ENCODE assay signal across 19 cellular contexts in the genomic region with DNA sequence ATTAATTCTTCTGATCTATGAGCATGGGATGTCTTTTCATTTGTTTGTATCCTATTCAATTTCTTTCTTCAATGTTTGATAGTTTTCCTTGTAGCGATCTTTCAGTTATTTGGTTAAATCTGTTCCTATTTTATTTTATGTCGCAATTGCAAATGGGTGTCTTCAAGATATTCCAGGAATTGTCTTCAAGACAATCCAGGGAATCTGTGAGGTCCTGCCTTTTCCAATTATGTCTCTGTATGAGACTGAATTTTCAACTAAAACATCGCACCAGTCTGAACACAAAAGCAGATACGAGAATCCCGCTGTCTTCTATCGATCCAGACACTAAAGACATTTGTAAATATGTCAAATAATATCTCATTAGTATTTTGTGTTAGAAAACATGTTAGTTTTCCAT.
DNase-seq lines count a peak whose midpoint lies in the region; ATAC-seq and TF ChIP-seq lines count a peak whose summit lies in the region.
"Had no signal": no experiment of that assay in that cellular context is flagged by ENCODE, and none has a peak within 500 bp of the region (broad histone marks: within the 10 kb centered on the region; RNA-seq: fewer than 3 reads in every experiment).

No MANE protein-coding gene starts in this region.

- no peak overlapping the region for H4K91ac ChIP-seq in mesenchymal stem cell (ENCODE audit: low read length)

- no peak overlapping the region for H3K4ac ChIP-seq in mesenchymal stem cell (ENCODE audit: low read depth in 1 of 2, low read length in 2 of 2)

- H3K4me1 ChIP-seq in GM23248 (ENCODE audit: insufficient read depth) (peaks cover 18% of the 10 kb centered on the region), adipocyte (ENCODE audit: control insufficient read depth, insufficient read depth, low read length) (peaks cover 19% of the 10 kb centered on the region), mesenchymal stem cell (ENCODE audit: control insufficient read depth, insufficient read depth, low read depth, low read length) (no peaks in the 10 kb centered on the region), GM23338 (ENCODE audit: insufficient read depth) (no peaks in the 10 kb centered on the region), smooth muscle cell (ENCODE audit: low read depth) (no peaks in the 10 kb centered on the region)
- H3K4me1 ChIP-seq: HAP-1 had no signal

- no peak overlapping the region for H2BK120ac ChIP-seq in mesenchymal stem cell (ENCODE audit: low read depth, low read length)

- no peak overlapping the region for H2AK5ac ChIP-seq in mesenchymal stem cell (ENCODE audit: low read length, severe bottlenecking)

- no peaks in the 10 kb centered on the region for H3K79me1 ChIP-seq in mesenchymal stem cell (replicated peaks; ENCODE audit: low read length, poor library complexity, severe bottlenecking)

- H3K9ac ChIP-seq in GM23248 (no peak overlapping the region), adipocyte (ENCODE audit: low read length) (peak overlapping the region; percentile 79), mesenchymal stem cell (ENCODE audit: low read length) (peak overlapping the region; percentile 87), smooth muscle cell (ENCODE audit: low read depth) (no peak overlapping the region)

- H3F3A ChIP-seq in GM23248 (ENCODE audit: insufficient read depth), result peaks cover 19% of the 10 kb centered on the region
- no peaks in the 10 kb centered on the region for H3F3A ChIP-seq in GM23338 (replicated peaks; ENCODE audit: low read depth)
- no peaks in the 10 kb centered on the region for H3F3A ChIP-seq in smooth muscle cell (ENCODE audit: low read depth)

- H3K79me2 ChIP-seq in GM23248 (ENCODE audit: insufficient read depth) (no peaks in the 10 kb centered on the region), GM23338 (replicated peaks; ENCODE audit: insufficient read depth) (no peaks in the 10 kb centered on the region), smooth muscle cell (ENCODE audit: low read depth) (no peaks in the 10 kb centered on the region)

- no peak overlapping the region for H3K18ac ChIP-seq in mesenchymal stem cell (ENCODE audit: low read depth in 1 of 2, low read length in 2 of 2)

- H3K9me3 ChIP-seq in GM23248 (ENCODE audit: low read depth) (no peaks in the 10 kb centered on the region), adipocyte (ENCODE audit: control insufficient read depth, low read length) (peaks cover 8% of the 10 kb centered on the region), mesenchymal stem cell (ENCODE audit: control insufficient read depth, low read length) (peaks cover 9% of the 10 kb centered on the region), smooth muscle cell (replicated peaks; ENCODE audit: low read depth) (no peaks in the 10 kb centered on the region)
- H3K9me3 ChIP-seq: HAP-1 had no signal

- no peak overlapping the region for H3K14ac ChIP-seq in mesenchymal stem cell (ENCODE audit: low read length in 2 of 2)

- ATAC-seq in GM23338 (no peak), GM18858 (IDR thresholded peaks at IDR 0.05; ENCODE audit: unreplicated experiment) (no peak)
- ATAC-seq: A549 had no signal

- no peak overlapping the region for H2BK15ac ChIP-seq in mesenchymal stem cell (ENCODE audit: low read depth, poor library complexity, severe bottlenecking)

- H3K4me2 ChIP-seq in GM23248 (ENCODE audit: unreplicated experiment), result no peak overlapping the region
- no peak overlapping the region for H3K4me2 ChIP-seq in mesenchymal stem cell (ENCODE audit: low read length, poor library complexity, severe bottlenecking)
- H3K4me2 ChIP-seq in GM23338, result no peak overlapping the region
- H3K4me2 ChIP-seq in smooth muscle cell, result no peak overlapping the region

- no peak overlapping the region for H4K8ac ChIP-seq in mesenchymal stem cell (ENCODE audit: low read length)

- no peaks in the 10 kb centered on the region for H3K27me3 ChIP-seq in GM23248 (replicated peaks; ENCODE audit: insufficient read depth)
- no peaks in the 10 kb centered on the region for H3K27me3 ChIP-seq in adipocyte (replicated peaks; ENCODE audit: control insufficient read depth, insufficient read depth, low read length)
- no peaks in the 10 kb centered on the region for H3K27me3 ChIP-seq in mesenchymal stem cell (ENCODE audit: control insufficient read depth in 1 of 2, insufficient read depth in 1 of 2, low read length in 2 of 2)
- no peaks in the 10 kb centered on the region for H3K27me3 ChIP-seq in GM23338 (ENCODE audit: insufficient read depth)
- no peaks in the 10 kb centered on the region for H3K27me3 ChIP-seq in smooth muscle cell (ENCODE audit: low read depth)

- peaks cover 3% of the 10 kb centered on the region; the same call in 1 of the 3 replicates for H3K9me3 Mint-ChIP-seq in GM23338

- H3K9me2 ChIP-seq in GM23248 (ENCODE audit: insufficient read depth) (no peaks in the 10 kb centered on the region), GM23338 (ENCODE audit: insufficient read depth) (peaks cover 10% of the 10 kb centered on the region; the same call in 1 of the 2 replicates)

- H4K20me1 ChIP-seq in GM23248 (ENCODE audit: insufficient read depth), result no peaks in the 10 kb centered on the region
- H4K20me1 ChIP-seq in GM23338 (replicated peaks; ENCODE audit: insufficient read depth), result no peaks in the 10 kb centered on the region
- H4K20me1 ChIP-seq in smooth muscle cell (ENCODE audit: low read depth), result no peaks in the 10 kb centered on the region

- H2BK5ac ChIP-seq in mesenchymal stem cell (ENCODE audit: low read depth, low read length, poor library complexity, severe bottlenecking), result no peak overlapping the region

- no peak overlapping the region for H3K4me3 Mint-ChIP-seq in GM23338
- H3K4me3 Mint-ChIP-seq: CD4-positive, alpha-beta memory T cell; HFFc6 had no signal

- no peak overlapping the region for H3K27ac ChIP-seq in GM23248
- H3K27ac ChIP-seq in mesenchymal stem cell (ENCODE audit: low read length, poor library complexity, severe bottlenecking), result no peak overlapping the region
- H3K27ac ChIP-seq in GM23338 (ENCODE audit: low read depth), result no peak overlapping the region
- H3K27ac ChIP-seq in smooth muscle cell (ENCODE audit: low read depth), result no peak overlapping the region

- no peak overlapping the region for H2BK12ac ChIP-seq in mesenchymal stem cell (ENCODE audit: low read length in 2 of 2)

- in situ Hi-C loops in GM23248 (cut with MboI), result no loop called here

- WGBS in GM23248 (ENCODE audit: low coverage in 1 of 2, low lambda C conversion rate in 2 of 2, missing lambda C conversion rate in 2 of 2), 2 experiments, result 24 to 29% methylated on average over 6 of the region's 6 CpGs
- WGBS in mesenchymal stem cell, result 93% methylated on average over 3 of the region's 6 CpGs
- WGBS in smooth muscle cell (ENCODE audit: low lambda C conversion rate), result 84% methylated on average over 6 of the region's 6 CpGs

- no peak overlapping the region for H3K27ac Mint-ChIP-seq in GM23338
- H3K27ac Mint-ChIP-seq: CD4-positive, alpha-beta memory T cell had no signal

- peaks cover 1% of the 10 kb centered on the region for H3K27me3 Mint-ChIP-seq in GM23338 (ENCODE audit: insufficient read depth, low read depth, poor library complexity)
- H3K27me3 Mint-ChIP-seq: CD4-positive, alpha-beta memory T cell had no signal

- TF ChIP-seq CTCF in GM23338 (conservative IDR thresholded peaks at IDR 0.05; ENCODE audit: low read depth in 2 of 2), result no peak
- TF ChIP-seq CTCF in smooth muscle cell (IDR thresholded peaks at IDR 0.05; ENCODE audit: borderline replicate concordance, insufficient read depth, poor library complexity, severe bottlenecking), result no peak

- H3K4me3 ChIP-seq in GM23248, result no peak overlapping the region
- H3K4me3 ChIP-seq in adipocyte (ENCODE audit: low read length), result peak overlapping the region; percentile 55
- H3K4me3 ChIP-seq in mesenchymal stem cell (ENCODE audit: insufficient read depth in 1 of 2, low read depth in 1 of 2, low read length in 2 of 2), result no peak overlapping the region
- no peak overlapping the region for H3K4me3 ChIP-seq in GM23338
- no peak overlapping the region for H3K4me3 ChIP-seq in smooth muscle cell
- H3K4me3 ChIP-seq: A549, HAP-1 had no signal

- H3K23ac ChIP-seq in mesenchymal stem cell (ENCODE audit: low read length in 2 of 2), result no peak overlapping the region

- H2AFZ ChIP-seq in GM23248 (peak overlapping the region; percentile 59; the same call in 1 of the 2 replicates), mesenchymal stem cell (ENCODE audit: low read depth, low read length) (no peak overlapping the region), GM23338 (no peak overlapping the region), smooth muscle cell (ENCODE audit: low read depth) (no peak overlapping the region)

- H3K36me3 ChIP-seq in GM23248 (ENCODE audit: low read depth) (no peaks in the 10 kb centered on the region), adipocyte (ENCODE audit: control insufficient read depth, insufficient read depth, low read length, severe bottlenecking) (no peaks in the 10 kb centered on the region), mesenchymal stem cell (ENCODE audit: control insufficient read depth in 1 of 2, insufficient read depth in 2 of 2, low read depth in 1 of 2, low read length in 2 of 2) (no peaks in the 10 kb centered on the region), GM23338 (ENCODE audit: insufficient read depth) (no peaks in the 10 kb centered on the region), smooth muscle cell (ENCODE audit: low read depth) (no peaks in the 10 kb centered on the region)
- H3K36me3 ChIP-seq: HAP-1 had no signal

- DNase-seq in GM23248, result no peak
- no peak for DNase-seq in adipocyte (ENCODE audit: low read depth)
- no peak for DNase-seq in mesenchymal stem cell
- no peak for DNase-seq in NCI-H510A treated with DMSO at 0.1 percent for 48 hours (lab: John Stamatoyannopoulos, UW)
- no peak for DNase-seq in GM23338 (ENCODE audit: low spot score)
- DNase-seq in smooth muscle cell (lab: John Stamatoyannopoulos, UW; ENCODE audit: unreplicated experiment), result no peak
- DNase-seq: 8988T; C1 segment of cervical spinal cord; Calu3; CD4-positive, alpha-beta memory T cell; COR-L47; DMS53; DMS79 treated with DMSO at 0.1 percent for 48 hours; GF-D8; GOT3 had no signal

- H3K4me1 Mint-ChIP-seq in GM23338, result no peaks in the 10 kb centered on the region; the same call in 2 of the 3 replicates
- H3K4me1 Mint-ChIP-seq: CD4-positive, alpha-beta memory T cell had no signal

- H3K36me3 Mint-ChIP-seq in GM23338 (ENCODE audit: low read depth), result no peaks in the 10 kb centered on the region; the same call in 2 of the 3 replicates
- H3K36me3 Mint-ChIP-seq: CD4-positive, alpha-beta memory T cell had no signal

Comparison
In these comparisons a context has a peak if more than half of its experiments do, and no peak if none do; other contexts are left out.
1. H3K9ac ChIP-seq: peak in adipocyte (single experiment) and mesenchymal stem cell (single experiment); none in GM23248 (single experiment) and smooth muscle cell (single experiment).